Comparison of ENCODE assay signal across 9 cellular contexts in genomic region chr22:28792491-28793383, GRCh38. TPM values are rescaled to one million over a fixed set of nuclear protein-coding genes. Genes with fewer than 3 reads are reported as not detected.
DNase-seq lines count a peak whose midpoint lies in the region; ATAC-seq, FAIRE-seq and TF ChIP-seq lines count a peak whose summit lies in the region.
"Had no signal": no experiment of that assay in that cellular context is flagged by ENCODE, and none has a peak within 500 bp of the region (broad histone marks: within the 10 kb centered on the region; RNA-seq: fewer than 3 reads in every experiment).

No MANE protein-coding gene starts in this region.

- H2AFZ ChIP-seq in osteoblast (ENCODE audit: low read length): no peak overlapping the region

- H3K9ac ChIP-seq in kidney (ENCODE audit: low read length in 2 of 2): no peak overlapping the region

- peak; percentile 57 for DNase-seq in activated CD8-positive, alpha-beta memory T cell treated with anti-CD3 and anti-CD28 coated beads for 24 hours
- DNase-seq in activated CD8-positive, alpha-beta memory T cell treated with anti-CD3 and anti-CD28 coated beads, Interleukin-2, amount 50 U/mL, for 4 hours: no peak
- DNase-seq in T-helper 17 cell (no peak), kidney (no peak), NK-92 (lab: John Stamatoyannopoulos, UW; ENCODE audit: unreplicated experiment) (no peak), osteoblast (ENCODE audit: insufficient read length, low spot score, missing footprints) (no peak)
- DNase-seq in stimulated activated effector memory CD8-positive, alpha-beta T cell treated with anti-CD3 and anti-CD28 coated beads, Interleukin-12 subunit alpha, Interleukin-12 subunit beta, amount 100 ng/mL, for 72 hours (ENCODE audit: low spot score in 2 of 2): no peak
- DNase-seq: heart right ventricle had no signal

- H3K4me2 ChIP-seq in osteoblast (ENCODE audit: insufficient read depth, low read length): no peak overlapping the region

- ATAC-seq in HG02852 (IDR thresholded peaks at IDR 0.05; ENCODE audit: unreplicated experiment): peak; percentile 46
- peak; percentile 44 for ATAC-seq in T-helper 17 cell
- peak; percentile 47 for ATAC-seq in stimulated activated effector memory CD8-positive, alpha-beta T cell treated with anti-CD3 and anti-CD28 coated beads, Interleukin-12 subunit alpha, Interleukin-12 subunit beta, amount 100 ng/mL, for 72 hours

- H3K4me3 ChIP-seq in kidney (ENCODE audit: low read length in 2 of 2): no peak overlapping the region
- no peak overlapping the region for H3K4me3 ChIP-seq in osteoblast (ENCODE audit: insufficient read depth, low read length)
- H3K4me3 ChIP-seq: heart right ventricle had no signal

- no peaks in the 10 kb centered on the region for H3K27me3 ChIP-seq in osteoblast (ENCODE audit: insufficient read depth, low read length)
- H3K27me3 ChIP-seq: heart right ventricle had no signal

- intact Hi-C loops in kidney (cut with DNase I): no loop called here

- TF ChIP-seq CTCF in kidney (IDR thresholded peaks at IDR 0.05; ENCODE audit: borderline replicate concordance, extremely low read depth, insufficient read depth) (no peak), osteoblast (IDR thresholded peaks at IDR 0.05; ENCODE audit: extremely low read depth, low read depth, low read length) (no peak)

- peaks cover 46% of the 10 kb centered on the region for H3K4me1 Mint-ChIP-seq in T-helper 17 cell
- peaks cover 57% of the 10 kb centered on the region for H3K4me1 Mint-ChIP-seq in stimulated activated effector memory CD8-positive, alpha-beta T cell treated with anti-CD3 and anti-CD28 coated beads, Interleukin-12 subunit alpha, Interleukin-12 subunit beta, amount 100 ng/mL, for 72 hours

- no peaks in the 10 kb centered on the region for H3K9me3 Mint-ChIP-seq in stimulated activated effector memory CD8-positive, alpha-beta T cell treated with anti-CD3 and anti-CD28 coated beads, Interleukin-12 subunit alpha, Interleukin-12 subunit beta, amount 100 ng/mL, for 72 hours

- FAIRE-seq in kidney (lab: Jason Lieb, UNC): no peak

- H3K36me3 Mint-ChIP-seq in T-helper 17 cell (ENCODE audit: low read depth): peaks cover 3% of the 10 kb centered on the region
- peaks cover 84% of the 10 kb centered on the region for H3K36me3 Mint-ChIP-seq in stimulated activated effector memory CD8-positive, alpha-beta T cell treated with anti-CD3 and anti-CD28 coated beads, Interleukin-12 subunit alpha, Interleukin-12 subunit beta, amount 100 ng/mL, for 72 hours

- H3K27ac ChIP-seq in kidney (ENCODE audit: low read depth in 2 of 2, low read length in 2 of 2) (no peak overlapping the region), osteoblast (ENCODE audit: low read depth, low read length) (no peak overlapping the region)

- H3K4me3 Mint-ChIP-seq in T-helper 17 cell: peak overlapping the region; percentile 39
- H3K4me3 Mint-ChIP-seq in stimulated activated effector memory CD8-positive, alpha-beta T cell treated with anti-CD3 and anti-CD28 coated beads, Interleukin-12 subunit alpha, Interleukin-12 subunit beta, amount 100 ng/mL, for 72 hours: no peak overlapping the region

- H3K79me2 ChIP-seq in osteoblast (ENCODE audit: insufficient read depth, low read length): peaks cover 29% of the 10 kb centered on the region

- H3K4me1 ChIP-seq in kidney (ENCODE audit: control insufficient read depth in 1 of 2, insufficient read depth in 1 of 2, low read depth in 1 of 2, low read length in 2 of 2) (peaks cover 0 to 8% of the 10 kb centered on the region in 2 donors), osteoblast (ENCODE audit: insufficient read depth, low read length) (peaks cover 4% of the 10 kb centered on the region)

- peaks cover 34% of the 10 kb centered on the region in 2 donors for H3K36me3 ChIP-seq in kidney (ENCODE audit: control insufficient read depth in 1 of 2, insufficient read depth in 2 of 2, low read length in 2 of 2)
- H3K36me3 ChIP-seq in osteoblast (ENCODE audit: insufficient read depth, low read length): peaks cover 54% of the 10 kb centered on the region

- peak overlapping the region; percentile 81 for H3K27ac Mint-ChIP-seq in T-helper 17 cell
- peak overlapping the region; percentile 34 for H3K27ac Mint-ChIP-seq in stimulated activated effector memory CD8-positive, alpha-beta T cell treated with anti-CD3 and anti-CD28 coated beads, Interleukin-12 subunit alpha, Interleukin-12 subunit beta, amount 100 ng/mL, for 72 hours

- no peaks in the 10 kb centered on the region for H3K27me3 Mint-ChIP-seq in T-helper 17 cell

- H3K9me3 ChIP-seq in T-helper 17 cell (ENCODE audit: control insufficient read depth, low read length, poor library complexity, severe bottlenecking) (no peaks in the 10 kb centered on the region), kidney (ENCODE audit: control insufficient read depth in 1 of 2, low read length in 2 of 2) (no peaks in the 10 kb centered on the region), osteoblast (ENCODE audit: low read depth, low read length) (no peaks in the 10 kb centered on the region)
- H3K9me3 ChIP-seq: heart right ventricle had no signal

- peaks cover 39% of the 10 kb centered on the region for H4K20me1 ChIP-seq in osteoblast (ENCODE audit: insufficient read depth, low read length)

RNA-seq across cellular contexts. Expression of gene XBP1, which starts 7.6 kb away (rescaled TPM):
- total RNA-seq in T-helper 17 cell: 100 to 1,000 TPM; 146 to 156 TPM
- 220 TPM for total RNA-seq in kidney
- polyA plus RNA-seq in kidney (ENCODE audit: insufficient read depth, low read depth, low replicate concordance): 114 TPM
- 199 and 219 TPM in 2 replicates for total RNA-seq in osteoblast

RNA-seq across cellular contexts. Expression of gene CCDC117, which starts 20.2 kb away (rescaled TPM):
- total RNA-seq in T-helper 17 cell (10 to 100 TPM; 13.9 to 24.5 TPM), kidney (16.8 TPM), osteoblast (25.9 and 28.6 TPM in 2 replicates)
- 8.7 TPM for polyA plus RNA-seq in kidney (ENCODE audit: insufficient read depth, low read depth, low replicate concordance)

RNA-seq across cellular contexts. Expression of gene HSCB, which starts 50.9 kb away (rescaled TPM):
- 1 to 10 TPM; 5.6 to 7.2 TPM for total RNA-seq in T-helper 17 cell
- total RNA-seq in kidney: 13.2 TPM
- 32.1 TPM for polyA plus RNA-seq in kidney (ENCODE audit: insufficient read depth, low read depth, low replicate concordance)
- 13.0 and 16.8 TPM in 2 replicates for total RNA-seq in osteoblast

RNA-seq across cellular contexts. Expression of gene CHEK2, which starts 51.1 kb away (rescaled TPM):
- total RNA-seq in T-helper 17 cell: 1 to 10 TPM; 7.5 to 8.3 TPM
- 10.1 TPM for total RNA-seq in kidney
- polyA plus RNA-seq in kidney (ENCODE audit: insufficient read depth, low read depth, low replicate concordance): 4.6 TPM
- 10.0 and 13.4 TPM in 2 replicates for total RNA-seq in osteoblast
